Comparison of ENCODE assay signal across 8 cellular contexts in the genomic region with DNA sequence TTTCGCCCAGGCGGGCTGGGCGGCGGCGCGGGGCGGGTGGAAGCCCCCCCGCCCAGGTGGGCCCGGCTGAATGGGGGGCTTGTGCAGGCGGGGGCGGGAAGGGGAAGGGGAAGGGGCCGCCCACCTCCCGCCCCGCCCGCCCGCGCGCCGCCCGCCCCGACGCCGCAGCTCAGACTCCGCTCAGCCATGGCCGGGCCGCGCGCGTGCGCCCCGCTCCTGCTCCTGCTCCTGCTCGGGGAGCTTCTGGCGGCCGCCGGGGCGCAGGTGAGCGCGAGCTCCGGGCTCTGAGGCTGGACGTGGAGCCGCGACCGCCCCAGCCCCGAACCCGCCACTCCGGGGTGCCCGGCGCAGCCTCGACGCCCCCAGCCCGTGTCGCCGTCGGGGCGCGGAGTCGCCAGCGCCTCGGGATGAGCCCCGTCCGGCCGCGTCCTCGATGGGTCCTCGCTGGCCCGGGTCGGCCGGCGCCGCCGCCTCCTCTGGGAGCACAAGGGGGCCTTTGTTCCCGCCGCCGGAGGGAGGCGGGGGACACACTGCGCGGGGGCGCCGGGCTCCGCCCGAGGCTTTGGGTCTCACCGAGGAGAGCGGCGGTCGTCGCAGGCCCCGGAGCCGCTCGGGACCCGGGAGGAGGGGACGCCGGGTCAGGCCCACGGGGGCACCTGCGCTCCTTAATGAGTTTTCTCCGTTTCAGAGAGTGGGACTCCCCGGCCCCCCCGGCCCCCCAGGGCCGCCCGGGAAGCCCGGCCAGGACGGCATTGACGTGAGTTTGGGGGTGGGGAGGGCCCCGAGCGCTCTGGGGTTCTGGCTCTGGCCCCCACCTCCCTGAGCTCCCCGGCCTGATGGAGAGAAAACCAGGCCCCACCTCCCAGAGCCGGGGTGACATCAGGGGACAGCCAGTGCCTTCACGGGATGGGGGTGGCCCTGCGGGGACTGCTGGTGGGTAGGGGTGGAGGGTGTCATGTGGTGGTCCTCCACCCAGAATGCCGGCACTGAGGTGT. TPM values are rescaled to one million over a fixed set of nuclear protein-coding genes. Genes with fewer than 3 reads are reported as not detected.
A peak's percentile ranks its signal among the peaks of the same experiment; 100 is the strongest.
DNase-seq lines count a peak whose midpoint lies in the region; ATAC-seq, FAIRE-seq and TF ChIP-seq lines count a peak whose summit lies in the region.

A gene (plus strand): TSS at position 172 of the 995 bp plus-strand sequence. CDS start 15 bp downstream, at position 187.

- H3K4me1 ChIP-seq in BLaER1 treated with 17β-estradiol and CSF1 and Interleukin-3, amounts not matched to agents 10 nM and 100 nM, result peaks cover 57 to 94% (median 90%) of the 10 kb centered on the region in 10 experiments
- peaks cover 18% of the 10 kb centered on the region for H3K4me1 ChIP-seq in endothelial cell of umbilical vein (ENCODE audit: control insufficient read depth, extremely low read depth, insufficient read depth, low read length)
- no peaks in the 10 kb centered on the region for H3K4me1 ChIP-seq in aorta (ENCODE audit: control insufficient read depth in 1 of 2, insufficient read depth in 2 of 2, low read length in 2 of 2)

- FAIRE-seq in endothelial cell of umbilical vein (lab: Jason Lieb, UNC), result no peak

- no peak for ATAC-seq in aorta (ENCODE audit: low FRiP score)
- ATAC-seq in activated CD8-positive, alpha-beta memory T cell treated with anti-CD3 and anti-CD28 coated beads, Interleukin-2, amount 10 ng/mL, durations not matched to agents 7 days and 5 days, result no peak
- no peak for ATAC-seq in GM18870 (IDR thresholded peaks at IDR 0.05; ENCODE audit: unreplicated experiment)

- H3K27me3 ChIP-seq in BLaER1 treated with 17β-estradiol and CSF1 and Interleukin-3, amounts not matched to agents 10 nM and 100 nM, result peaks cover 65 to 77% (median 71%) of the 10 kb centered on the region in 11 experiments
- H3K27me3 ChIP-seq in endothelial cell of umbilical vein (ENCODE audit: control insufficient read depth in 2 of 2, insufficient read depth in 2 of 2, low read length in 2 of 2), result peaks cover 12 to 28% of the 10 kb centered on the region in 2 experiments
- no peaks in the 10 kb centered on the region for H3K27me3 ChIP-seq in aorta (ENCODE audit: control insufficient read depth in 1 of 2, insufficient read depth in 2 of 2, low read length in 1 of 2)

- peak within 1 kb of the TSS; percentile 85 to 99 (median 95) for H3K4me2 ChIP-seq in BLaER1 treated with 17β-estradiol and CSF1 and Interleukin-3, amounts not matched to agents 10 nM and 100 nM
- H3K4me2 ChIP-seq in endothelial cell of umbilical vein (ENCODE audit: insufficient read depth, low read length), result no peak within 1 kb of the TSS

- no peaks in the 10 kb centered on the region for H3K79me2 ChIP-seq in endothelial cell of umbilical vein (ENCODE audit: control insufficient read depth, insufficient read depth, low read length)

- intact Hi-C loops in endothelial cell of umbilical vein (cut with micrococcal nuclease) (no loop called here), aorta (cut with DNase I) (no loop called here)

- no TSS peak for BruUV-seq in endothelial cell of umbilical vein (replicated peaks; lab: Mats Ljungman, UMichigan)

- H3K4me1 Mint-ChIP-seq in IgD-negative memory B cell, result peaks cover 0 to 11% (median 6%) of the 10 kb centered on the region in 3 donors
- peaks cover 11% of the 10 kb centered on the region for H3K4me1 Mint-ChIP-seq in neural crest cell
- no peaks in the 10 kb centered on the region for H3K4me1 Mint-ChIP-seq in activated CD8-positive, alpha-beta memory T cell treated with anti-CD3 and anti-CD28 coated beads, Interleukin-2, amount 10 ng/mL, durations not matched to agents 7 days and 5 days

- 8 to 10% methylated on average over 62 to 109 of the region's 109 CpGs for WGBS in aorta, 2 donors

- H3K4me3 Mint-ChIP-seq in IgD-negative memory B cell (peak within 1 kb of the TSS; percentile 8 to 85 (median 37)), neural crest cell (peak within 1 kb of the TSS; percentile 68)
- no peak within 1 kb of the TSS for H3K4me3 Mint-ChIP-seq in activated CD8-positive, alpha-beta memory T cell treated with anti-CD3 and anti-CD28 coated beads, Interleukin-2, amount 10 ng/mL, durations not matched to agents 7 days and 5 days

- TF ChIP-seq POLR2A in endothelial cell of umbilical vein (IDR thresholded peaks at IDR 0.05; ENCODE audit: low read depth, low read length), result no peak

- POLR2A ChIA-PET in endothelial cell of umbilical vein (lab: Charles Lee), result no interaction called here

- dilution Hi-C loops in endothelial cell of umbilical vein (cut with MboI; ENCODE audit: extremely low pct_ligation_motif_present, low sequenced_read_pairs), result no loop called here

- H3K27me3 Mint-ChIP-seq in IgD-negative memory B cell (peaks cover 25% of the 10 kb centered on the region), neural crest cell (ENCODE audit: low read depth) (peaks cover 33% of the 10 kb centered on the region)
- peaks cover 32% of the 10 kb centered on the region for H3K27me3 Mint-ChIP-seq in activated CD8-positive, alpha-beta memory T cell treated with anti-CD3 and anti-CD28 coated beads, Interleukin-2, amount 10 ng/mL, durations not matched to agents 7 days and 5 days

- H2AFZ ChIP-seq in endothelial cell of umbilical vein (ENCODE audit: low read depth, low read length), result no peak within 1 kb of the TSS

- peak within 1 kb of the TSS in 3 of 11 experiments; percentile 35 to 47 (median 40); a peak in 6 of 22 replicates for H3K27ac ChIP-seq in BLaER1 treated with 17β-estradiol and CSF1 and Interleukin-3, amounts not matched to agents 10 nM and 100 nM
- no peak within 1 kb of the TSS for H3K27ac ChIP-seq in endothelial cell of umbilical vein (ENCODE audit: insufficient read depth, low read depth, low read length)
- H3K27ac ChIP-seq in aorta (ENCODE audit: low read depth in 1 of 2, low read length in 2 of 2), result no peak within 1 kb of the TSS

- H4K20me1 ChIP-seq in BLaER1 treated with 17β-estradiol and CSF1 and Interleukin-3, amounts not matched to agents 10 nM and 100 nM, result peaks cover 34 to 94% (median 74%) of the 10 kb centered on the region in 11 experiments
- no peaks in the 10 kb centered on the region for H4K20me1 ChIP-seq in endothelial cell of umbilical vein (replicated peaks; ENCODE audit: control insufficient read depth, extremely low read depth, insufficient read depth, low read length)

- no peaks in the 10 kb centered on the region for H3K9me3 ChIP-seq in BLaER1 treated with 17β-estradiol and CSF1 and Interleukin-3, amounts not matched to agents 10 nM and 100 nM (replicated peaks in 1 of 11)
- H3K9me3 ChIP-seq in endothelial cell of umbilical vein (replicated peaks; ENCODE audit: control insufficient read depth, insufficient read depth, low read length), result no peaks in the 10 kb centered on the region
- no peaks in the 10 kb centered on the region for H3K9me3 ChIP-seq in aorta (ENCODE audit: control insufficient read depth, low read length)

- H3K27ac Mint-ChIP-seq in IgD-negative memory B cell (no peak within 1 kb of the TSS), neural crest cell (ENCODE audit: unreplicated experiment) (no peak within 1 kb of the TSS)
- H3K27ac Mint-ChIP-seq in activated CD8-positive, alpha-beta memory T cell treated with anti-CD3 and anti-CD28 coated beads, Interleukin-2, amount 10 ng/mL, durations not matched to agents 7 days and 5 days, result no peak within 1 kb of the TSS

- DNase-seq in endothelial cell of umbilical vein (ENCODE audit: low read depth, low spot score) (no peak), neural crest cell (ENCODE audit: low read depth, low spot score) (peak; percentile 59), kidney glomerular epithelial cell (lab: John Stamatoyannopoulos, UW) (no peak), aorta (no peak)
- no peak for DNase-seq in activated CD8-positive, alpha-beta memory T cell treated with anti-CD3 and anti-CD28 coated beads, Interleukin-2, amount 10 ng/mL, durations not matched to agents 7 days and 5 days

- H3K36me3 Mint-ChIP-seq in IgD-negative memory B cell (no peaks in the 10 kb centered on the region), neural crest cell (ENCODE audit: low read depth) (no peaks in the 10 kb centered on the region)
- H3K36me3 Mint-ChIP-seq in activated CD8-positive, alpha-beta memory T cell treated with anti-CD3 and anti-CD28 coated beads, Interleukin-2, amount 10 ng/mL, durations not matched to agents 7 days and 5 days, result peaks cover 5% of the 10 kb centered on the region

- no peak for TF ChIP-seq CTCF in endothelial cell of umbilical vein (IDR thresholded peaks at IDR 0.05; ENCODE audit: extremely low read depth in 1 of 2, insufficient read depth in 1 of 2, low read depth in 1 of 2, low read length in 2 of 2)
- no peak for TF ChIP-seq CTCF in neural crest cell (conservative IDR thresholded peaks at IDR 0.05)

- peak within 1 kb of the TSS; percentile 17 to 78 (median 57); a peak in 18 of 22 replicates for H3K9ac ChIP-seq in BLaER1 treated with 17β-estradiol and CSF1 and Interleukin-3, amounts not matched to agents 10 nM and 100 nM
- no peak within 1 kb of the TSS for H3K9ac ChIP-seq in endothelial cell of umbilical vein (replicated peaks; ENCODE audit: extremely low read depth, insufficient read depth, low read length)

- H3K4me3 ChIP-seq in BLaER1 treated with 17β-estradiol and CSF1 and Interleukin-3, amounts not matched to agents 10 nM and 100 nM, result peak within 1 kb of the TSS; percentile 35 to 66 (median 53)
- H3K4me3 ChIP-seq in endothelial cell of umbilical vein (replicated peaks in 1 of 3; ENCODE audit: insufficient read depth in 1 of 3, low read depth in 1 of 3, low read length in 3 of 3) (no peak within 1 kb of the TSS), aorta (ENCODE audit: low read length in 2 of 2) (peak within 1 kb of the TSS in 1 of 2 donors; percentile 12)

- H3K9me1 ChIP-seq in endothelial cell of umbilical vein (replicated peaks; ENCODE audit: control insufficient read depth, extremely low read depth, insufficient read depth, low read length), result no peaks in the 10 kb centered on the region

- H3K36me3 ChIP-seq in BLaER1 treated with 17β-estradiol and CSF1 and Interleukin-3, amounts not matched to agents 10 nM and 100 nM, result peaks cover 16 to 24% (median 20%) of the 10 kb centered on the region in 11 experiments
- H3K36me3 ChIP-seq in endothelial cell of umbilical vein (ENCODE audit: control insufficient read depth in 2 of 2, extremely low read depth in 1 of 2, insufficient read depth in 2 of 2, low read length in 2 of 2) (peaks cover 0 to 8% of the 10 kb centered on the region in 2 experiments), aorta (ENCODE audit: control insufficient read depth in 1 of 2, insufficient read depth in 2 of 2, low read length in 1 of 2) (peaks cover 0 to 1% of the 10 kb centered on the region in 2 donors)

- H3K9me3 Mint-ChIP-seq in IgD-negative memory B cell (no peaks in the 10 kb centered on the region), neural crest cell (no peaks in the 10 kb centered on the region)
- no peaks in the 10 kb centered on the region for H3K9me3 Mint-ChIP-seq in activated CD8-positive, alpha-beta memory T cell treated with anti-CD3 and anti-CD28 coated beads, Interleukin-2, amount 10 ng/mL, durations not matched to agents 7 days and 5 days (ENCODE audit: low read depth)

- CTCF ChIA-PET in endothelial cell of umbilical vein (lab: Charles Lee), result interaction anchor here (1.5 to 1.6 kb wide), 2 partner anchors 9 to 58 kb away, joined by 3 to 6 read pairs; no protein-coding TSS in a partner anchor
- CTCF ChIA-PET in activated CD8-positive, alpha-beta memory T cell treated with anti-CD3 and anti-CD28 coated beads, Interleukin-2, amount 10 ng/mL, durations not matched to agents 7 days and 5 days (lab: Charles Lee), result interaction anchor here (1.4 to 1.7 kb wide), 2 partner anchors 9 to 21 kb away, joined by 3 to 7 read pairs; a partner anchor contains a TSS

RNA-seq across cellular contexts. Expression of the gene that starts here (rescaled TPM):
- polyA plus RNA-seq in IgD-negative memory B cell (11.9 TPM), endothelial cell of umbilical vein (0.19 and 0.46 TPM in 2 replicates), aorta (under 1 TPM; 0.13 to 0.77 TPM)
- total RNA-seq in endothelial cell of umbilical vein (0.60 and 0.76 TPM in 2 replicates), neural crest cell (3.8 and 4.6 TPM in 2 replicates), aorta (1 to 10 TPM; 1.5 to 6.5 TPM)
- 0.23 and 0.32 TPM in 2 replicates for polyA plus RNA-seq in endothelial cell of umbilical vein (2011; cell fraction: cytosol; rRNA removed)
- 1.8 TPM in 2 replicates for polyA plus RNA-seq in endothelial cell of umbilical vein (2011; cell fraction: nucleus; rRNA removed)
- polyA plus RNA-seq in endothelial cell of umbilical vein (2012), result 0.41 and 1.8 TPM in 2 replicates
- polyA minus RNA-seq in endothelial cell of umbilical vein, result 0.08 TPM in 1 of 2 replicates, not detected in the other
- polyA minus RNA-seq in endothelial cell of umbilical vein (2011; cell fraction: cytosol; rRNA and poly(A)+ RNA removed), result 8.6 TPM
- not detected in 2 replicates for polyA minus RNA-seq in endothelial cell of umbilical vein (2011; cell fraction: nucleus; rRNA and poly(A)+ RNA removed)
- under 1 TPM in 1 of 2 experiments, not detected in 1; 0.45 TPM for total RNA-seq in activated CD8-positive, alpha-beta memory T cell treated with anti-CD3 and anti-CD28 coated beads, Interleukin-2, amount 10 ng/mL, durations not matched to agents 7 days and 5 days

Comparison
In these comparisons a context has a peak if more than half of its experiments do, and no peak if none do; other contexts are left out.
1. H3K4me3 ChIP-seq: peak in BLaER1 treated with 17β-estradiol and CSF1 and Interleukin-3, amounts not matched to agents 10 nM and 100 nM (10 of 10); none in endothelial cell of umbilical vein (0 of 3).